In the genomic region with DNA sequence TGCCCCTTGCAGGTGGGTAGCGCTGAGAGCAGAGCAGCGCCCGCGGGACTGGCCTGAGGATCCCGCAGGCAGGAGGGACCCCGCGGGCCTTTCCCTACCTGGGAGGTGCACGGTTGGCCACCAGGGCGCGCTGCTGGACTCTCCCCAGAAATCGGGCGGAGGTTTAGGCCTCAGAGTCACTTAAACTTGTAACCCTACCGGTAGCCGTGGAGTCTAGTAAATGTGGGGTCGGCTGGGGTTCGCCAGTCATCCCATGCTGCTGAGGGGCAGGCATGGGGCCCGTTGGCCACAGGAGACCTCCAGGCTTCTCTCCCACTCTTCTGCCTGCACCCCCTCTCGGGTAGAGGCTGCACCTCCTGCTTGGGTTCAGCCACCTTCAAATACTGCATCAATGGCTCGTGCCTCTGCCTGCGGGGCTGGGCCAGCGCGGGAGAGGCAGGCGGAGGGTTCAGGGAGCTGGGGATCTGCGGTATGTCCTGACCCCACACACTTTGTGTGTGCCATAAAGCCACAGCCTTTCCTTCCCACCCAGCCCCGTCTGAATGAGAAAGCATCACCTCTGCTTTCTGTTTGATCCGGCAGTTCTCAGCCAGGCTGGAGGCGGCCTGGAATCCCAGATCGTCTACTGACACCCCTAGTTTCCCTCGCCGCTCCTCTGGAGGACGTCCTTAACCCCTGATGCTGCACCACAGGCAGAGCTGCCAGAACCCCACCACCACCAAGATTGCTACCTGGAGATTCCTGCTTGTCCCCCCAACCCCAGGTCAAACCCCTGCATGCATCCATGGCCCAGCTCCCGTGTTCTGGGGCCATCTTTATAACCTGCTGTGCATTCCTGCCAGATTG, we compare ENCODE assay signal across 9 cellular contexts. TPM values are rescaled to one million over a fixed set of nuclear protein-coding genes. Genes with fewer than 3 reads are reported as not detected.
DNase-seq lines count a peak whose midpoint lies in the region; ATAC-seq and TF ChIP-seq lines count a peak whose summit lies in the region.
"Had no signal": no experiment of that assay in that cellular context is flagged by ENCODE, and none has a peak within 500 bp of the region (broad histone marks: within the 10 kb centered on the region; RNA-seq: fewer than 3 reads in every experiment).

No MANE protein-coding gene starts in this region.

- H3K9me3 ChIP-seq in AG04450 (ENCODE audit: control insufficient read depth, insufficient read depth, low read length) (no peaks in the 10 kb centered on the region; the same call in 1 of the 2 replicates), duodenal mucosa (ENCODE audit: control insufficient read depth in 1 of 2, low read length in 2 of 2) (no peaks in the 10 kb centered on the region)

- TF ChIP-seq CTCF in AG04450 (IDR thresholded peaks at IDR 0.05; ENCODE audit: low read depth, low read length), result peak; percentile 87

- H3K9ac ChIP-seq in duodenal mucosa (ENCODE audit: low read depth in 1 of 2, low read length in 2 of 2), result peak overlapping the region; percentile 41 to 70

- H3K4me1 ChIP-seq in duodenal mucosa (ENCODE audit: control insufficient read depth in 1 of 2, insufficient read depth in 2 of 2, low read length in 2 of 2), result peaks cover 31 to 38% of the 10 kb centered on the region in 2 donors

- POLR2A ChIA-PET in AG04450 (lab: Yijun Ruan, JAX), result interaction anchor here (0.7 to 1.0 kb wide), 3 partner anchors 98 to 509 kb away, joined by 3 read pairs; no protein-coding TSS in a partner anchor

- H3K27ac ChIP-seq in AG04450 (ENCODE audit: low read depth, low read length) (no peak overlapping the region), duodenal mucosa (ENCODE audit: low read depth, low read length) (no peak overlapping the region)

- no peaks in the 10 kb centered on the region for H3K27me3 ChIP-seq in AG04450 (ENCODE audit: control insufficient read depth, insufficient read depth, low read length)
- no peaks in the 10 kb centered on the region for H3K27me3 ChIP-seq in duodenal mucosa (ENCODE audit: control insufficient read depth in 1 of 2, insufficient read depth in 2 of 2, low read length in 2 of 2)

- H3K36me3 ChIP-seq in duodenal mucosa (ENCODE audit: control insufficient read depth in 1 of 2, insufficient read depth in 2 of 2, low read length in 2 of 2), result no peaks in the 10 kb centered on the region

- H3K4me3 ChIP-seq in AG04450 (ENCODE audit: low read depth, low read length) (no peak overlapping the region), duodenal mucosa (ENCODE audit: low read depth in 1 of 2, low read length in 2 of 2) (peak overlapping the region in 1 of 2 donors; percentile 30)

- CTCF ChIA-PET in AG04450 (lab: Charles Lee), result interaction anchor here (0.7 to 10.9 kb wide), 12 partner anchors 9 to 345 kb away, joined by 3 to 365 read pairs (median 4); a partner anchor contains a TSS

- DNase-seq in AG04450 (ENCODE audit: low read depth, low spot score) (no peak), NCI-H526 (lab: John Stamatoyannopoulos, UW) (peak; percentile 43 to 94), mesenteric fat pad (ENCODE audit: low spot score) (peak; percentile 94)
- DNase-seq in activated CD4-positive, alpha-beta T cell treated with anti-CD3 and anti-CD28 coated beads, Interleukin-2, amount 50 U/mL, for 1 hour, result peak; percentile 90
- peak; percentile 77 for DNase-seq in stimulated activated CD8-positive, alpha-beta memory T cell treated with anti-CD3 and anti-CD28 coated beads, Interleukin-4, amount 100 ng/mL, for 1 hour (ENCODE audit: low read depth in 2 of 2, low spot score in 1 of 2)

- peak; percentile 89 for ATAC-seq in GM18868 (IDR thresholded peaks at IDR 0.05; ENCODE audit: unreplicated experiment)
- ATAC-seq in HG03097 (IDR thresholded peaks at IDR 0.05; ENCODE audit: low FRiP score, unreplicated experiment), result peak; percentile 70

RNA-seq across cellular contexts. Expression of a gene that starts 12.3 kb away (rescaled TPM):
- 62.6 and 64.1 TPM in 2 replicates for polyA plus RNA-seq in AG04450 (2011; rRNA removed)
- polyA minus RNA-seq in AG04450 (2011; rRNA and poly(A)+ RNA removed), result 26.5 and 27.6 TPM in 2 replicates
- total RNA-seq in mesenteric fat pad, result 22.6 TPM

RNA-seq across cellular contexts. Expression of a gene that starts 24.0 kb away (rescaled TPM):
- 35.4 and 54.2 TPM in 2 replicates for polyA plus RNA-seq in AG04450 (2011; rRNA removed)
- polyA minus RNA-seq in AG04450 (2011; rRNA and poly(A)+ RNA removed), result 75.4 and 97.7 TPM in 2 replicates
- 63.1 TPM for total RNA-seq in mesenteric fat pad

RNA-seq across cellular contexts. Expression of a gene that starts 24.2 kb away (rescaled TPM):
- polyA plus RNA-seq in AG04450 (2011; rRNA removed), result 0.06 TPM in 1 of 2 replicates, not detected in the other
- 0.26 and 0.41 TPM in 2 replicates for polyA minus RNA-seq in AG04450 (2011; rRNA and poly(A)+ RNA removed)
- not detected for total RNA-seq in mesenteric fat pad
- total RNA-seq: subcutaneous adipose tissue had no signal

RNA-seq across cellular contexts. Expression of a gene that starts 24.2 kb away (rescaled TPM):
- 90.2 and 93.8 TPM in 2 replicates for polyA plus RNA-seq in AG04450 (2011; rRNA removed)
- 43.4 and 43.6 TPM in 2 replicates for polyA minus RNA-seq in AG04450 (2011; rRNA and poly(A)+ RNA removed)
- total RNA-seq in mesenteric fat pad, result 51.2 TPM

RNA-seq across cellular contexts. Expression of a gene that starts 44.0 kb away (rescaled TPM):
- polyA plus RNA-seq in AG04450 (2011; rRNA removed), result 1.6 and 1.8 TPM in 2 replicates
- polyA minus RNA-seq in AG04450 (2011; rRNA and poly(A)+ RNA removed), result 0.74 and 1.1 TPM in 2 replicates
- not detected for total RNA-seq in mesenteric fat pad
